Comparison of ENCODE assay signal across 9 cellular contexts in genomic region chr12:26940820-26941219, GRCh38. TPM values are rescaled to one million over a fixed set of nuclear protein-coding genes. Genes with fewer than 3 reads are reported as not detected.
DNase-seq lines count a peak whose midpoint lies in the region; ATAC-seq and TF ChIP-seq lines count a peak whose summit lies in the region.
"Had no signal": no experiment of that assay in that cellular context is flagged by ENCODE, and none has a peak within 500 bp of the region (broad histone marks: within the 10 kb centered on the region; RNA-seq: fewer than 3 reads in every experiment).

No MANE protein-coding gene starts in this region.

- H3K27me3 Mint-ChIP-seq in CD4-positive, alpha-beta T cell, result no peaks in the 10 kb centered on the region
- no peaks in the 10 kb centered on the region for H3K27me3 Mint-ChIP-seq in activated naive CD8-positive, alpha-beta T cell treated with anti-CD3 and anti-CD28 coated beads, Interleukin-2, amount 10 ng/mL, durations not matched to agents 7 days and 5 days
- peaks cover 10% of the 10 kb centered on the region for H3K27me3 Mint-ChIP-seq in GM23338 (ENCODE audit: insufficient read depth, low read depth, poor library complexity)

- no peaks in the 10 kb centered on the region for H3K9me3 Mint-ChIP-seq in CD4-positive, alpha-beta T cell
- H3K9me3 Mint-ChIP-seq in activated naive CD8-positive, alpha-beta T cell treated with anti-CD3 and anti-CD28 coated beads, Interleukin-2, amount 10 ng/mL, durations not matched to agents 7 days and 5 days, result no peaks in the 10 kb centered on the region
- H3K9me3 Mint-ChIP-seq in GM23338, result peaks cover 3% of the 10 kb centered on the region; the same call in 2 of the 3 replicates

- H3K9me2 ChIP-seq in GM23338 (ENCODE audit: insufficient read depth), result no peaks in the 10 kb centered on the region

- CTCF ChIA-PET in CD4-positive, alpha-beta T cell (lab: Charles Lee), result no interaction called here

- no peak for ATAC-seq in CD4-positive, alpha-beta T cell (ENCODE audit: poor library complexity)
- ATAC-seq in activated naive CD8-positive, alpha-beta T cell treated with anti-CD3 and anti-CD28 coated beads, Interleukin-2, amount 10 ng/mL, durations not matched to agents 7 days and 5 days (ENCODE audit: low read depth), result no peak
- ATAC-seq in lower lobe of right lung (no peak), HG03354 (IDR thresholded peaks at IDR 0.05; ENCODE audit: poor library complexity, severe bottlenecking, unreplicated experiment) (no peak), GM23338 (no peak), HG03196 (IDR thresholded peaks at IDR 0.05; ENCODE audit: unreplicated experiment) (no peak), GM19035 (IDR thresholded peaks at IDR 0.05; ENCODE audit: unreplicated experiment) (no peak)

- DNase-seq in CD4-positive, alpha-beta T cell, result peak in 1 of 10 experiments; percentile 12
- DNase-seq in activated naive CD8-positive, alpha-beta T cell treated with anti-CD3 and anti-CD28 coated beads, Interleukin-2, amount 10 ng/mL, durations not matched to agents 7 days and 5 days, result no peak
- DNase-seq in lower lobe of right lung (no peak), GM23338 (ENCODE audit: low spot score) (no peak)
- DNase-seq: NCI-H187 had no signal

- H2AFZ ChIP-seq in GM23338, result no peak overlapping the region

- no peak overlapping the region for H3K4me2 ChIP-seq in GM23338

- peaks cover 77% of the 10 kb centered on the region for H3K4me1 Mint-ChIP-seq in CD4-positive, alpha-beta T cell (ENCODE audit: low read depth)
- peaks cover 34% of the 10 kb centered on the region for H3K4me1 Mint-ChIP-seq in activated naive CD8-positive, alpha-beta T cell treated with anti-CD3 and anti-CD28 coated beads, Interleukin-2, amount 10 ng/mL, durations not matched to agents 7 days and 5 days
- H3K4me1 Mint-ChIP-seq in GM23338, result peaks cover 16% of the 10 kb centered on the region

- peaks cover 89% of the 10 kb centered on the region for H3K79me2 ChIP-seq in GM23338 (replicated peaks; ENCODE audit: insufficient read depth)

- peaks cover 39% of the 10 kb centered on the region for H3K36me3 Mint-ChIP-seq in CD4-positive, alpha-beta T cell (ENCODE audit: low read depth)
- H3K36me3 Mint-ChIP-seq in activated naive CD8-positive, alpha-beta T cell treated with anti-CD3 and anti-CD28 coated beads, Interleukin-2, amount 10 ng/mL, durations not matched to agents 7 days and 5 days, result peaks cover 32% of the 10 kb centered on the region
- H3K36me3 Mint-ChIP-seq in GM23338 (ENCODE audit: low read depth), result no peaks in the 10 kb centered on the region; the same call in 2 of the 3 replicates

- POLR2A ChIA-PET in CD4-positive, alpha-beta T cell (lab: Charles Lee), result interaction anchor here (0.9 to 2.1 kb wide), 2 partner anchors 73 to 109 kb away, joined by 3 to 8 read pairs; no protein-coding TSS in a partner anchor
- POLR2A ChIA-PET in activated naive CD8-positive, alpha-beta T cell treated with anti-CD3 and anti-CD28 coated beads, Interleukin-2, amount 10 ng/mL, durations not matched to agents 7 days and 5 days (lab: Charles Lee), result interaction anchor here (0.7 kb wide), 1 partner anchor 519 kb away, joined by 3 read pairs; no protein-coding TSS in a partner anchor

- no peak for TF ChIP-seq CTCF in CD4-positive, alpha-beta T cell (IDR thresholded peaks at IDR 0.05)
- TF ChIP-seq CTCF in lower lobe of right lung (IDR thresholded peaks at IDR 0.05) (no peak), GM23338 (conservative IDR thresholded peaks at IDR 0.05; ENCODE audit: low read depth in 2 of 2) (no peak)

- peak overlapping the region; percentile 82 for H3K4me3 ChIP-seq in lower lobe of right lung
- no peak overlapping the region for H3K4me3 ChIP-seq in GM23338

- H3K27me3 ChIP-seq in CD4-positive, alpha-beta T cell (ENCODE audit: control insufficient read depth, insufficient read depth, low read length), result no peaks in the 10 kb centered on the region
- H3K27me3 ChIP-seq in lower lobe of right lung (ENCODE audit: low read depth) (no peaks in the 10 kb centered on the region), GM23338 (ENCODE audit: insufficient read depth) (no peaks in the 10 kb centered on the region)

- H3K36me3 ChIP-seq in KOPT-K1 (ENCODE audit: insufficient read depth, low read length) (peaks cover 7% of the 10 kb centered on the region; the same call in 1 of the 2 replicates), lower lobe of right lung (no peaks in the 10 kb centered on the region), GM23338 (ENCODE audit: insufficient read depth) (no peaks in the 10 kb centered on the region)

- intact Hi-C loops in CD4-positive, alpha-beta T cell (cut with DNase I, micrococcal nuclease), result loop anchor here in 1 of 2 experiments (5.0 kb wide), 1 partner anchor 766 kb away; no protein-coding TSS in a partner anchor
- intact Hi-C loops in lower lobe of right lung (cut with DNase I), result no loop called here

- peak overlapping the region; percentile 84 for H3K4me3 Mint-ChIP-seq in CD4-positive, alpha-beta T cell
- H3K4me3 Mint-ChIP-seq in activated naive CD8-positive, alpha-beta T cell treated with anti-CD3 and anti-CD28 coated beads, Interleukin-2, amount 10 ng/mL, durations not matched to agents 7 days and 5 days, result peak overlapping the region; percentile 94
- H3K4me3 Mint-ChIP-seq in GM23338, result no peak overlapping the region

- peak overlapping the region; percentile 45 for H3K27ac ChIP-seq in CD4-positive, alpha-beta T cell (ENCODE audit: low read depth, low read length)
- H3K27ac ChIP-seq in KOPT-K1 (ENCODE audit: low read depth, low read length, poor library complexity, severe bottlenecking), result peak overlapping the region; percentile 87
- H3K27ac ChIP-seq in lower lobe of right lung, result peak overlapping the region; percentile 15
- H3K27ac ChIP-seq in GM23338 (ENCODE audit: low read depth), result no peak overlapping the region

- H3K9me3 ChIP-seq in CD4-positive, alpha-beta T cell (ENCODE audit: control insufficient read depth, low read length), result no peaks in the 10 kb centered on the region
- H3K9me3 ChIP-seq in KOPT-K1 (ENCODE audit: insufficient read depth, low read length, poor library complexity, severe bottlenecking) (peaks cover 17% of the 10 kb centered on the region), lower lobe of right lung (no peaks in the 10 kb centered on the region)

- H3F3A ChIP-seq in GM23338 (replicated peaks; ENCODE audit: low read depth), result no peaks in the 10 kb centered on the region

- H3K27ac Mint-ChIP-seq in CD4-positive, alpha-beta T cell, result peak overlapping the region; percentile 86
- H3K27ac Mint-ChIP-seq in activated naive CD8-positive, alpha-beta T cell treated with anti-CD3 and anti-CD28 coated beads, Interleukin-2, amount 10 ng/mL, durations not matched to agents 7 days and 5 days, result peak overlapping the region; percentile 86
- H3K27ac Mint-ChIP-seq in GM23338, result no peak overlapping the region

- H3K4me1 ChIP-seq in lower lobe of right lung (peaks cover 48% of the 10 kb centered on the region), GM23338 (ENCODE audit: insufficient read depth) (peaks cover 21% of the 10 kb centered on the region)

- peaks cover 40% of the 10 kb centered on the region for H4K20me1 ChIP-seq in GM23338 (replicated peaks; ENCODE audit: insufficient read depth)

TF ChIP-seq in GM23338, 12 proteins besides CTCF, POLR2A, EP300 and RAD21 (continues in another document):
- TF ChIP-seq JUNB (IDR thresholded peaks at IDR 0.05; ENCODE audit: unreplicated experiment) (no peak), EZH2phosphoT487 (IDR thresholded peaks at IDR 0.05; ENCODE audit: unreplicated experiment) (no peak), STAT1 (IDR thresholded peaks at IDR 0.05; ENCODE audit: unreplicated experiment) (no peak), CREB1 (CRISPR knock-in tag; IDR thresholded peaks at IDR 0.05; ENCODE audit: low read depth) (no peak)

RNA-seq across cellular contexts. Expression of gene FGFR1OP2, which starts 2.5 kb away (rescaled TPM):
- total RNA-seq in CD4-positive, alpha-beta T cell, result 10 to 100 TPM; 44.8 to 46.8 TPM
- 100 to 1,000 TPM; 102 to 105 TPM for total RNA-seq in activated naive CD8-positive, alpha-beta T cell treated with anti-CD3 and anti-CD28 coated beads, Interleukin-2, amount 10 ng/mL, durations not matched to agents 7 days and 5 days
- 55.2 TPM for total RNA-seq in lower lobe of right lung
- total RNA-seq in GM23338 (2014; rRNA removed; shearing (Covaris generic)), result 45.0 and 61.4 TPM in 2 replicates
- polyA plus RNA-seq in GM23338 (2016; fragmentation: Nextera tagmentation; extraction: Ambion mirVana), result 26.8 and 35.6 TPM in 2 replicates

RNA-seq across cellular contexts. Expression of gene INTS13, which starts 3.0 kb away (rescaled TPM):
- total RNA-seq in CD4-positive, alpha-beta T cell, result 10 to 100 TPM in 1 of 2 experiments, 1 to 10 TPM in 1; 8.5 to 12.1 TPM
- 10 to 100 TPM; 42.4 to 44.6 TPM for total RNA-seq in activated naive CD8-positive, alpha-beta T cell treated with anti-CD3 and anti-CD28 coated beads, Interleukin-2, amount 10 ng/mL, durations not matched to agents 7 days and 5 days
- total RNA-seq in lower lobe of right lung, result 14.1 TPM
- total RNA-seq in GM23338 (2014; rRNA removed; shearing (Covaris generic)), result 94.1 and 137 TPM in 2 replicates
- polyA plus RNA-seq in GM23338 (2016; fragmentation: Nextera tagmentation; extraction: Ambion mirVana), result 91.3 and 98.1 TPM in 2 replicates
